1 cellular context compared by ENCODE assay signal in genomic region chr2:45237850-45238542, GRCh38.
TF ChIP-seq lines count a peak whose summit lies in the region.

No MANE protein-coding gene starts in this region.

TF ChIP-seq in SK-N-SH, 30 proteins besides CTCF, POLR2A, EP300 and RAD21 (continued from another document):
- TF ChIP-seq MAX (IDR thresholded peaks at IDR 0.05; ENCODE audit: low read depth) (peak; percentile 75), NFIC (IDR thresholded peaks at IDR 0.05; ENCODE audit: borderline replicate concordance) (peak; percentile 94), SIN3A (IDR thresholded peaks at IDR 0.05; ENCODE audit: borderline replicate concordance, low read depth, low read length) (peak; percentile 94; the same call in 1 of the 2 replicates), USF2 (IDR thresholded peaks at IDR 0.05; ENCODE audit: borderline replicate concordance, low read depth, low read length) (no peak), JUND (IDR thresholded peaks at IDR 0.05) (peak; percentile 93), RXRA (IDR thresholded peaks at IDR 0.05; ENCODE audit: borderline replicate concordance, low read depth) (peak; percentile 82; the same call in 1 of the 2 replicates)
